1 cellular context compared by ENCODE assay signal in genomic region chr12:10364839-10365681, GRCh38.
TF ChIP-seq lines count a peak whose summit lies in the region.

No MANE protein-coding gene starts in this region.

TF ChIP-seq in K562, 482 proteins besides CTCF, POLR2A, EP300 and RAD21 (continued from another document):
- TF ChIP-seq ZNF318 (IDR thresholded peaks at IDR 0.05; ENCODE audit: borderline replicate concordance in 1 of 2, low read depth in 1 of 2) (peak in 1 of 2 experiments; percentile 79; a peak in 2 of 4 replicates), CREB3L1 (IDR thresholded peaks at IDR 0.05; ENCODE audit: borderline replicate concordance, low read depth) (0 out of 2 replicates have a peak, but pooled peaks have one; percentile 2), SAP30 (IDR thresholded peaks at IDR 0.05; ENCODE audit: borderline replicate concordance, insufficient read depth, low read depth, low read length, poor library complexity, severe bottlenecking) (peak; percentile 62), RFX5 (IDR thresholded peaks at IDR 0.05; ENCODE audit: low read depth, low read length) (no peak), MGA (IDR thresholded peaks at IDR 0.05) (no peak)
TF ChIP-seq in K562: peak in this region for 15.
